13 cellular contexts compared by ENCODE assay signal in the genomic region with DNA sequence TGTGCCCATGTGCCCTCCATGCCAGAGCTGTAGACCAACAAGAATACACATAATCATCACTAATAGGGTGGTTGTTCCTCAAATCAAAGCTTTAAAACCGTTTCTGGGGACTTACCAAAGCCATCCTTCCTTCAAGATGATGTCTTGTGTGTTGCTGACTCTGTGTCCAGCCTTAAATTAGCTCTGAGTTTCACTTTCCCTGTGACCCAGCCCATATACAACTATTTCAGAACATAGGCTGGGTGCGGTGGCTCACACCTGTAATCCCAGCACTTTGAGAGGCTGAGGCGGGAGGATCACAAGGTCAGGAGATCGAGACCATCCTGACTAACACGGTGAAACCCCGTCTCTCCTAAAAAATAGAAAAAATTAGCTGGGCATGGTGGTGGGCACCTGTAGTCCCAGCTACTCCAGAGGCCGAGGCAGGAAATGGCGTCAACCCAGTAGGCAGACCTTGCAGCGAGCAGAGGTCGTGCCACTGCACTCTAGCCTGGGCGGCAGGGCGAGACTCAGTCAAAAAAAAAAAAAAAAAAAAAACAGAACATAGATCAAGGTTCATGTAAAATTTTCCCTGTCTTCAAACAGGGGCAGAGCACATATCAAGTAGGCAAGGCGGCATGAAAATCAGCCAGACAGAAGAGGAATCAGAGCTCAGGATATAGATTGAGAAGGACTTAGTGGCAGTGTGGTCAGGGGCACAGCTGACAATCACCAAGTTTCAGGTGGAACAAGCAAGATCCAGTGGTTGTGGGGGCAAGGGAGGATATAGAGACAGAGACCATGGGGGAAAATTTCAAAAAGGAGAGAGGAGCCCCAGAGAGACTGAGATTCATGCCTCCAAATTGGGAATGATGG. TPM values are rescaled to one million over a fixed set of nuclear protein-coding genes. Genes with fewer than 3 reads are reported as not detected.
DNase-seq lines count a peak whose midpoint lies in the region; ATAC-seq, FAIRE-seq and TF ChIP-seq lines count a peak whose summit lies in the region.
"Had no signal": no experiment of that assay in that cellular context is flagged by ENCODE, and none has a peak within 500 bp of the region (broad histone marks: within the 10 kb centered on the region; RNA-seq: fewer than 3 reads in every experiment).

Gene PLAAT2, minus strand, starts transcription at position 179 of the 855 bp plus-strand sequence. Its CDS starts 55 bp downstream, at position 124.

- DNase-seq in activated CD4-positive, alpha-beta T cell treated with anti-CD3 and anti-CD28 coated beads, Interleukin-2, amount 10 ng/mL, durations not matched to agents 24 days and 14 days: no peak
- no peak for DNase-seq in activated CD4-positive, alpha-beta T cell treated with anti-CD3 and anti-CD28 coated beads for 36 hours
- DNase-seq in MM.1S: peak; percentile 81
- no peak for DNase-seq in esophagus squamous epithelium (lab: John Stamatoyannopoulos, UW)
- DNase-seq in small intestine: peak; percentile 73
- no peak for DNase-seq in NK-92 (lab: John Stamatoyannopoulos, UW; ENCODE audit: unreplicated experiment)
- no peak for DNase-seq in foreskin fibroblast
- no peak for DNase-seq in H4 (ENCODE audit: low spot score)
- DNase-seq: Right ventricle myocardium superior, spleen had no signal

- H3K4me1 Mint-ChIP-seq in activated CD4-positive, alpha-beta T cell treated with anti-CD3 and anti-CD28 coated beads, Interleukin-2, amount 10 ng/mL, durations not matched to agents 24 days and 14 days: peaks cover 43% of the 10 kb centered on the region
- peaks cover 67% of the 10 kb centered on the region for H3K4me1 Mint-ChIP-seq in activated CD4-positive, alpha-beta T cell treated with anti-CD3 and anti-CD28 coated beads for 36 hours

- TF ChIP-seq CTCF in MM.1S (IDR thresholded peaks at IDR 0.05; ENCODE audit: low read length) (no peak), esophagus squamous epithelium (IDR thresholded peaks at IDR 0.05) (no peak), foreskin fibroblast (IDR thresholded peaks at IDR 0.05; ENCODE audit: low read depth, low read length) (no peak)

- H3K4me3 Mint-ChIP-seq in activated CD4-positive, alpha-beta T cell treated with anti-CD3 and anti-CD28 coated beads, Interleukin-2, amount 10 ng/mL, durations not matched to agents 24 days and 14 days: peak within 1 kb of the TSS; percentile 20
- H3K4me3 Mint-ChIP-seq in activated CD4-positive, alpha-beta T cell treated with anti-CD3 and anti-CD28 coated beads for 36 hours: no peak within 1 kb of the TSS

- no peaks in the 10 kb centered on the region for H3K27me3 Mint-ChIP-seq in activated CD4-positive, alpha-beta T cell treated with anti-CD3 and anti-CD28 coated beads, Interleukin-2, amount 10 ng/mL, durations not matched to agents 24 days and 14 days
- no peaks in the 10 kb centered on the region for H3K27me3 Mint-ChIP-seq in activated CD4-positive, alpha-beta T cell treated with anti-CD3 and anti-CD28 coated beads for 36 hours

- no peaks in the 10 kb centered on the region for H3K9me3 Mint-ChIP-seq in activated CD4-positive, alpha-beta T cell treated with anti-CD3 and anti-CD28 coated beads, Interleukin-2, amount 10 ng/mL, durations not matched to agents 24 days and 14 days
- H3K9me3 Mint-ChIP-seq in activated CD4-positive, alpha-beta T cell treated with anti-CD3 and anti-CD28 coated beads for 36 hours (ENCODE audit: low read depth): no peaks in the 10 kb centered on the region

- TF ChIP-seq POLR2A in esophagus squamous epithelium (IDR thresholded peaks at IDR 0.05): no peak

- no peak for FAIRE-seq in small intestine (lab: Jason Lieb, UNC)
- FAIRE-seq: A204.1 had no signal

- H3K36me3 Mint-ChIP-seq in activated CD4-positive, alpha-beta T cell treated with anti-CD3 and anti-CD28 coated beads, Interleukin-2, amount 10 ng/mL, durations not matched to agents 24 days and 14 days (ENCODE audit: low read depth): no peaks in the 10 kb centered on the region
- H3K36me3 Mint-ChIP-seq in activated CD4-positive, alpha-beta T cell treated with anti-CD3 and anti-CD28 coated beads for 36 hours (ENCODE audit: low read depth): no peaks in the 10 kb centered on the region

- ATAC-seq in activated CD4-positive, alpha-beta T cell treated with anti-CD3 and anti-CD28 coated beads for 36 hours: no peak

- no peaks in the 10 kb centered on the region for H3K79me2 ChIP-seq in MM.1S (ENCODE audit: low read length)

- peaks cover 21% of the 10 kb centered on the region for H3F3A ChIP-seq in MM.1S (ENCODE audit: insufficient read depth, low read length)

- no peaks in the 10 kb centered on the region for H4K20me1 ChIP-seq in MM.1S (ENCODE audit: insufficient read depth, low read length)

- H3K4me3 ChIP-seq in MM.1S (ENCODE audit: low read length) (peak within 1 kb of the TSS; percentile 1; the same call in 1 of the 2 replicates), esophagus squamous epithelium (no peak within 1 kb of the TSS), small intestine (ENCODE audit: low read depth in 1 of 2, low read length in 2 of 2) (peak within 1 kb of the TSS in 1 of 2 donors; percentile 42), foreskin fibroblast (ENCODE audit: low read depth in 1 of 2, low read length in 2 of 2) (no peak within 1 kb of the TSS)
- H3K4me3 ChIP-seq: spleen had no signal

- WGBS in esophagus squamous epithelium, 2 donors: 87 to 90% methylated on average over 7 to 10 of the region's 13 CpGs
- WGBS in small intestine, 3 donors: 39 to 78% (median 59%) methylated on average over 13 of the region's 13 CpGs

- POLR2A ChIA-PET in activated CD4-positive, alpha-beta T cell treated with anti-CD3 and anti-CD28 coated beads for 36 hours (lab: Charles Lee): no interaction called here

- H3K9ac ChIP-seq in MM.1S (ENCODE audit: low read length): peak within 1 kb of the TSS; percentile 22; the same call in 1 of the 2 replicates

- H3K27me3 ChIP-seq in MM.1S (replicated peaks; ENCODE audit: insufficient read depth, low read length) (no peaks in the 10 kb centered on the region), esophagus squamous epithelium (no peaks in the 10 kb centered on the region), small intestine (ENCODE audit: control insufficient read depth in 2 of 2, insufficient read depth in 2 of 2, low read length in 2 of 2) (no peaks in the 10 kb centered on the region)
- H3K27me3 ChIP-seq: spleen had no signal

- CTCF ChIA-PET in activated CD4-positive, alpha-beta T cell treated with anti-CD3 and anti-CD28 coated beads for 36 hours (lab: Charles Lee): interaction anchor here (0.6 to 1.4 kb wide), 4 partner anchors 26 to 528 kb away, joined by 3 to 4 read pairs (median 3); partner anchors contain the start of genes PLAAT4 and PLAAT5

- peak within 1 kb of the TSS; percentile 22 for H3K27ac Mint-ChIP-seq in activated CD4-positive, alpha-beta T cell treated with anti-CD3 and anti-CD28 coated beads, Interleukin-2, amount 10 ng/mL, durations not matched to agents 24 days and 14 days
- H3K27ac Mint-ChIP-seq in activated CD4-positive, alpha-beta T cell treated with anti-CD3 and anti-CD28 coated beads for 36 hours: no peak within 1 kb of the TSS

- H3K27ac ChIP-seq in MM.1S (ENCODE audit: low read length) (peak within 1 kb of the TSS; percentile 83), esophagus squamous epithelium (peak within 1 kb of the TSS; percentile 84 to 90 (median 88)), small intestine (ENCODE audit: low read depth in 1 of 2, low read length in 1 of 2) (peak within 1 kb of the TSS; percentile 92 to 99)
- H3K27ac ChIP-seq: spleen had no signal

- H3K9me3 ChIP-seq in MM.1S (replicated peaks; ENCODE audit: insufficient read depth, low read length) (no peaks in the 10 kb centered on the region), esophagus squamous epithelium (no peaks in the 10 kb centered on the region), small intestine (ENCODE audit: control insufficient read depth, low read depth) (no peaks in the 10 kb centered on the region)
- H3K9me3 ChIP-seq: spleen had no signal

- H3K36me3 ChIP-seq in MM.1S (replicated peaks; ENCODE audit: insufficient read depth, low read length): no peaks in the 10 kb centered on the region
- H3K36me3 ChIP-seq in esophagus squamous epithelium: no peaks in the 10 kb centered on the region
- H3K36me3 ChIP-seq in small intestine (ENCODE audit: control insufficient read depth in 2 of 2, insufficient read depth in 2 of 2, low read length in 2 of 2): no peaks in the 10 kb centered on the region
- H3K36me3 ChIP-seq: spleen had no signal

- intact Hi-C loops in activated CD4-positive, alpha-beta T cell treated with anti-CD3 and anti-CD28 coated beads, Interleukin-2, amount 10 ng/mL, durations not matched to agents 24 days and 14 days (cut with micrococcal nuclease): loop anchor here (10.0 kb wide), 1 partner anchor 49 kb away; no protein-coding TSS in a partner anchor
- intact Hi-C loops in activated CD4-positive, alpha-beta T cell treated with anti-CD3 and anti-CD28 coated beads for 36 hours (cut with DNase I, micrococcal nuclease): loop anchor here in 1 of 2 experiments (10.0 kb wide), 1 partner anchor 301 kb away; no protein-coding TSS in a partner anchor
- intact Hi-C loops in esophagus squamous epithelium (cut with DNase I): no loop called here

- H3K4me2 ChIP-seq in MM.1S (ENCODE audit: low read depth, low read length): peak within 1 kb of the TSS; percentile 43; the same call in 1 of the 2 replicates

- H2AFZ ChIP-seq in MM.1S (ENCODE audit: low read length): no peak within 1 kb of the TSS

- H3K9me2 ChIP-seq in MM.1S (replicated peaks; ENCODE audit: insufficient read depth, low read length): no peaks in the 10 kb centered on the region

- H3K4me1 ChIP-seq in MM.1S (ENCODE audit: low read length): peaks cover 32% of the 10 kb centered on the region
- H3K4me1 ChIP-seq in esophagus squamous epithelium: peaks cover 30 to 63% (median 40%) of the 10 kb centered on the region in 3 donors
- H3K4me1 ChIP-seq in small intestine (ENCODE audit: control insufficient read depth in 2 of 2, insufficient read depth in 1 of 2, low read depth in 1 of 2, low read length in 1 of 2): peaks cover 3 to 7% of the 10 kb centered on the region in 2 donors

RNA-seq across cellular contexts. Expression of gene PLAAT2, which starts in this region (rescaled TPM):
- total RNA-seq in activated CD4-positive, alpha-beta T cell treated with anti-CD3 and anti-CD28 coated beads, Interleukin-2, amount 10 ng/mL, durations not matched to agents 24 days and 14 days: not detected in 2 replicates
- not detected for total RNA-seq in activated CD4-positive, alpha-beta T cell treated with anti-CD3 and anti-CD28 coated beads for 36 hours
- under 1 TPM in 1 of 4 donors, not detected in 3; 0.47 TPM for total RNA-seq in esophagus squamous epithelium
- polyA plus RNA-seq in small intestine: 100 to 1,000 TPM in 2 of 3 donors, 10 to 100 TPM in 1; 35.6 to 447 (median 141) TPM
- not detected in 2 replicates for total RNA-seq in H4 (2014; rRNA removed; shearing (Covaris generic))
- total RNA-seq: glomerular endothelial cell, kidney epithelial cell had no signal

Comparison
In these comparisons a context has a peak if more than half of its experiments do, and no peak if none do; other contexts are left out.
1. DNase-seq: peak in MM.1S (single experiment) and small intestine (single experiment); none in activated CD4-positive, alpha-beta T cell treated with anti-CD3 and anti-CD28 coated beads, Interleukin-2, amount 10 ng/mL, durations not matched to agents 24 days and 14 days (single experiment), activated CD4-positive, alpha-beta T cell treated with anti-CD3 and anti-CD28 coated beads for 36 hours (single experiment), esophagus squamous epithelium (single experiment), NK-92 (single experiment), foreskin fibroblast (0 of 2) and H4 (single experiment).
2. Peak in every context shown above with its lines, with median percentiles within 50 percentile points of each other: H3K27ac ChIP-seq.